Comparison of ENCODE assay signal across 10 cellular contexts in the genomic region with DNA sequence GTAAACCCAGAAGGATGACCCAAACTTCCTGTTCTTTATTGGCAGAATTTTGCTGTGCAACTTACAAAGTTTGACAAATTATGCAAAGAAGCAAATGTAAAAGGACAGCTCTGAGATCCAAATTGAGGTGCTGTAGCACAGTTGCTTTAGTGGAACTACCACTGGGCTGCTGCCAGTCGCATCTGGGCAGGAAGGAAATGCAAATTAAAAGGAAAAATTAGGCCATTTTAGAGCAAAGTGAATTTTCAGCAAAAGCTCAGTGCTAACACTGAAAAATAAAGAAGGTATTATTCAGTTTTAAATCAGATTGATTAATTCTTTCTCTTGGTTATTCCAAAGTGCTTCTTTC.
DNase-seq lines count a peak whose midpoint lies in the region; ATAC-seq and TF ChIP-seq lines count a peak whose summit lies in the region.
"Had no signal": no experiment of that assay in that cellular context is flagged by ENCODE, and none has a peak within 500 bp of the region (broad histone marks: within the 10 kb centered on the region; RNA-seq: fewer than 3 reads in every experiment).

No MANE protein-coding gene starts in this region.

- peak overlapping the region; percentile 39 for H3K9ac ChIP-seq in OCI-LY3 (ENCODE audit: low read length)

- H3K27me3 ChIP-seq in OCI-LY3 (ENCODE audit: low read depth, low read length): no peaks in the 10 kb centered on the region
- H3K27me3 ChIP-seq: cardiac muscle cell, SJCRH30 had no signal

- H3K36me3 Mint-ChIP-seq in memory B cell (no peaks in the 10 kb centered on the region), CD14-positive monocyte (no peaks in the 10 kb centered on the region)

- H4K20me1 ChIP-seq in OCI-LY3 (ENCODE audit: insufficient read depth, low read length): no peaks in the 10 kb centered on the region

- H3K27ac ChIP-seq in OCI-LY3 (ENCODE audit: low read length): peak overlapping the region; percentile 99
- H3K27ac ChIP-seq: cardiac muscle cell, SJCRH30 had no signal

- no peaks in the 10 kb centered on the region for H3K9me3 Mint-ChIP-seq in memory B cell
- no peaks in the 10 kb centered on the region for H3K9me3 Mint-ChIP-seq in CD14-positive monocyte

- H2AFZ ChIP-seq in OCI-LY3 (ENCODE audit: low read depth, low read length): peak overlapping the region; percentile 65; the same call in 1 of the 2 replicates

- H3K4me1 ChIP-seq in OCI-LY3 (ENCODE audit: low read length): peaks cover 58% of the 10 kb centered on the region
- H3K4me1 ChIP-seq: SJCRH30 had no signal

- H3K27me3 Mint-ChIP-seq in memory B cell: no peaks in the 10 kb centered on the region
- peaks cover 0 to 3% (median 0%) of the 10 kb centered on the region in 3 donors for H3K27me3 Mint-ChIP-seq in CD14-positive monocyte (ENCODE audit: low read depth in 3 of 3)

- H3K9me3 ChIP-seq in OCI-LY3 (ENCODE audit: insufficient read depth, low read length): no peaks in the 10 kb centered on the region
- H3K9me3 ChIP-seq: SJCRH30 had no signal

- H3K4me3 Mint-ChIP-seq in memory B cell (peak overlapping the region; percentile 69), CD14-positive monocyte (no peak overlapping the region)

- H3K79me2 ChIP-seq in OCI-LY3 (ENCODE audit: low read length): 0 out of 2 replicates have a peak, but pooled peaks cover 3% of the 10 kb centered on the region

- intact Hi-C loops in CD14-positive monocyte (cut with micrococcal nuclease): no loop called here

- ATAC-seq in GM21786 (IDR thresholded peaks at IDR 0.05; ENCODE audit: unreplicated experiment) (peak; percentile 15), memory B cell (ENCODE audit: low read depth) (peak; percentile 59), GM21528 (IDR thresholded peaks at IDR 0.05; ENCODE audit: low FRiP score, unreplicated experiment) (no peak)

- no peak overlapping the region for H3K4me3 ChIP-seq in GM12864 (ENCODE audit: low read depth, low read length)
- H3K4me3 ChIP-seq in OCI-LY3 (ENCODE audit: low read length): peak overlapping the region; percentile 39
- H3K4me3 ChIP-seq: cardiac muscle cell had no signal

- no peak for TF ChIP-seq CTCF in GM12864 (IDR thresholded peaks at IDR 0.05; ENCODE audit: low read depth, low read length, missing control alignments)
- no peak for TF ChIP-seq CTCF in OCI-LY3 (IDR thresholded peaks at IDR 0.05; ENCODE audit: low read depth, low read length)
- TF ChIP-seq CTCF in CD14-positive monocyte (IDR thresholded peaks at IDR 0.05): no peak

- peak; percentile 47 for DNase-seq in GM12864 (ENCODE audit: low read depth)
- DNase-seq in memory B cell (ENCODE audit: low spot score in 2 of 2): no peak
- no peak for DNase-seq in NCI-H748 (lab: John Stamatoyannopoulos, UW; ENCODE audit: unreplicated experiment)
- no peak for DNase-seq in cortex of kidney (lab: John Stamatoyannopoulos, UW)
- no peak for DNase-seq in CD14-positive monocyte (ENCODE audit: low spot score)

- H3K27ac Mint-ChIP-seq in memory B cell (peak overlapping the region; percentile 83), CD14-positive monocyte (peak overlapping the region in 1 of 7 donors; percentile 11)

- H3K4me1 Mint-ChIP-seq in memory B cell (peaks cover 32% of the 10 kb centered on the region), CD14-positive monocyte (peaks cover 10% of the 10 kb centered on the region)

- peak overlapping the region; percentile 67 for H3K4me2 ChIP-seq in OCI-LY3 (ENCODE audit: low read length)

- peaks cover 5% of the 10 kb centered on the region for H3K36me3 ChIP-seq in OCI-LY3 (replicated peaks; ENCODE audit: low read depth, low read length)
- H3K36me3 ChIP-seq: cardiac muscle cell, SJCRH30 had no signal
